Comparison of ENCODE assay signal across 22 cellular contexts in genomic region chr19:35858311-35858710, GRCh38. TPM values are rescaled to one million over a fixed set of nuclear protein-coding genes. Genes with fewer than 3 reads are reported as not detected.
DNase-seq lines count a peak whose midpoint lies in the region; ATAC-seq and TF ChIP-seq lines count a peak whose summit lies in the region.
"Had no signal": no experiment of that assay in that cellular context is flagged by ENCODE, and none has a peak within 500 bp of the region (broad histone marks: within the 10 kb centered on the region; RNA-seq: fewer than 3 reads in every experiment).

No MANE protein-coding gene starts in this region.

- DNase-seq in CD8-positive, alpha-beta memory T cell: no peak
- DNase-seq in T-helper 17 cell (no peak), mesenchymal stem cell (no peak), osteoblast (ENCODE audit: insufficient read length, low spot score, missing footprints) (peak; percentile 58)
- DNase-seq in activated T-cell treated with anti-CD3 and anti-CD28 coated beads, Interleukin-2, amount 50 U/mL, for 72 hours: no peak
- DNase-seq: BE2C; CD4-positive, alpha-beta memory T cell; DMS79; H9; Karpas-422; MG63; NCI-H1092; NCI-H1694; NCI-H69; NK-92 treated with Interleukin-12 subunit alpha and Interleukin-12 subunit beta, amount 100 ng/mL, for 24 hours; PC-3 had no signal

- H3K36me3 Mint-ChIP-seq in CD8-positive, alpha-beta memory T cell: no peaks in the 10 kb centered on the region
- peaks cover 6% of the 10 kb centered on the region for H3K36me3 Mint-ChIP-seq in T-helper 17 cell (ENCODE audit: low read depth)
- H3K36me3 Mint-ChIP-seq in activated T-cell treated with anti-CD3 and anti-CD28 coated beads, Interleukin-2, amount 50 U/mL, for 72 hours (ENCODE audit: insufficient read depth in 2 of 2): no peaks in the 10 kb centered on the region
- H3K36me3 Mint-ChIP-seq: CD4-positive, alpha-beta memory T cell had no signal

- H3K9ac ChIP-seq in mesenchymal stem cell (ENCODE audit: low read length): no peak overlapping the region

- no peak overlapping the region for H2BK5ac ChIP-seq in mesenchymal stem cell (ENCODE audit: low read depth, low read length, poor library complexity, severe bottlenecking)

- H2AFZ ChIP-seq in mesenchymal stem cell (ENCODE audit: low read depth, low read length) (no peak overlapping the region), osteoblast (ENCODE audit: low read length) (no peak overlapping the region)

- H3K4ac ChIP-seq in mesenchymal stem cell (ENCODE audit: low read depth in 1 of 2, low read length in 2 of 2): no peak overlapping the region

- no peak overlapping the region for H2BK15ac ChIP-seq in mesenchymal stem cell (ENCODE audit: low read depth, poor library complexity, severe bottlenecking)

- H3K27me3 Mint-ChIP-seq in CD8-positive, alpha-beta memory T cell: peaks cover 48 to 63% of the 10 kb centered on the region in 2 donors
- peaks cover 70% of the 10 kb centered on the region for H3K27me3 Mint-ChIP-seq in T-helper 17 cell
- peaks cover 64% of the 10 kb centered on the region for H3K27me3 Mint-ChIP-seq in activated T-cell treated with anti-CD3 and anti-CD28 coated beads, Interleukin-2, amount 50 U/mL, for 72 hours (ENCODE audit: low read depth)

- no peaks in the 10 kb centered on the region for H3K9me3 ChIP-seq in CD8-positive, alpha-beta memory T cell (ENCODE audit: low read length)
- H3K9me3 ChIP-seq in T-helper 17 cell (ENCODE audit: control insufficient read depth, low read length, poor library complexity, severe bottlenecking) (no peaks in the 10 kb centered on the region), mesenchymal stem cell (ENCODE audit: control insufficient read depth, low read length) (no peaks in the 10 kb centered on the region), osteoblast (ENCODE audit: low read depth, low read length) (no peaks in the 10 kb centered on the region)
- H3K9me3 ChIP-seq: BE2C, MG63, SJSA1 had no signal

- H3K4me1 Mint-ChIP-seq in CD8-positive, alpha-beta memory T cell: peaks cover 8 to 16% (median 12%) of the 10 kb centered on the region in 3 donors
- H3K4me1 Mint-ChIP-seq in T-helper 17 cell: peaks cover 9% of the 10 kb centered on the region
- H3K4me1 Mint-ChIP-seq in activated T-cell treated with anti-CD3 and anti-CD28 coated beads, Interleukin-2, amount 50 U/mL, for 72 hours (ENCODE audit: low read depth): peaks cover 8% of the 10 kb centered on the region

- peak overlapping the region in 5 of 7 donors; percentile 7 to 78 (median 54) for H3K4me3 Mint-ChIP-seq in CD8-positive, alpha-beta memory T cell
- peak overlapping the region; percentile 89 for H3K4me3 Mint-ChIP-seq in T-helper 17 cell
- peak overlapping the region in 1 of 2 donors; percentile 6 for H3K4me3 Mint-ChIP-seq in activated T-cell treated with anti-CD3 and anti-CD28 coated beads, Interleukin-2, amount 50 U/mL, for 72 hours

- CTCF ChIA-PET in CD8-positive, alpha-beta memory T cell (lab: Charles Lee): no interaction called here

- H3K36me3 ChIP-seq in CD8-positive, alpha-beta memory T cell (ENCODE audit: insufficient read depth, low read length): no peaks in the 10 kb centered on the region
- H3K36me3 ChIP-seq in mesenchymal stem cell (ENCODE audit: control insufficient read depth in 1 of 2, insufficient read depth in 2 of 2, low read depth in 1 of 2, low read length in 2 of 2) (no peaks in the 10 kb centered on the region), osteoblast (ENCODE audit: insufficient read depth, low read length) (no peaks in the 10 kb centered on the region)
- H3K36me3 ChIP-seq: BE2C, MG63, SJSA1 had no signal

- no peak overlapping the region for H3K27ac ChIP-seq in CD8-positive, alpha-beta memory T cell (ENCODE audit: low read depth, low read length)
- H3K27ac ChIP-seq in mesenchymal stem cell (ENCODE audit: low read length, poor library complexity, severe bottlenecking): no peak overlapping the region
- H3K27ac ChIP-seq in osteoblast (ENCODE audit: low read depth, low read length): no peak overlapping the region
- H3K27ac ChIP-seq: RWPE1, SJSA1 had no signal

- peak overlapping the region; percentile 21 for H4K91ac ChIP-seq in mesenchymal stem cell (ENCODE audit: low read length)

- TF ChIP-seq CTCF in osteoblast (IDR thresholded peaks at IDR 0.05; ENCODE audit: extremely low read depth, low read depth, low read length): no peak

- H3K4me3 ChIP-seq in CD8-positive, alpha-beta memory T cell (ENCODE audit: low read length): no peak overlapping the region
- no peak overlapping the region for H3K4me3 ChIP-seq in mesenchymal stem cell (ENCODE audit: insufficient read depth in 1 of 2, low read depth in 1 of 2, low read length in 2 of 2)
- H3K4me3 ChIP-seq in osteoblast (ENCODE audit: insufficient read depth, low read length): no peak overlapping the region
- H3K4me3 ChIP-seq: MG63, SJSA1 had no signal

- no peaks in the 10 kb centered on the region for H3K79me2 ChIP-seq in osteoblast (ENCODE audit: insufficient read depth, low read length)

- H4K20me1 ChIP-seq in osteoblast (ENCODE audit: insufficient read depth, low read length): no peaks in the 10 kb centered on the region

- no peak overlapping the region for H3K14ac ChIP-seq in mesenchymal stem cell (ENCODE audit: low read length in 2 of 2)

- no peak overlapping the region for H3K18ac ChIP-seq in mesenchymal stem cell (ENCODE audit: low read depth in 1 of 2, low read length in 2 of 2)

- H3K23ac ChIP-seq in mesenchymal stem cell (ENCODE audit: low read length in 2 of 2): no peak overlapping the region

- no peaks in the 10 kb centered on the region for H3K9me3 Mint-ChIP-seq in CD8-positive, alpha-beta memory T cell
- no peaks in the 10 kb centered on the region for H3K9me3 Mint-ChIP-seq in activated T-cell treated with anti-CD3 and anti-CD28 coated beads, Interleukin-2, amount 50 U/mL, for 72 hours
- H3K9me3 Mint-ChIP-seq: CD4-positive, alpha-beta memory T cell; H9 had no signal

- ATAC-seq in T-helper 17 cell: no peak
- ATAC-seq in GM21825 (IDR thresholded peaks at IDR 0.05; ENCODE audit: unreplicated experiment): no peak
- no peak for ATAC-seq in HG03097 (IDR thresholded peaks at IDR 0.05; ENCODE audit: low FRiP score, unreplicated experiment)
- ATAC-seq in activated T-cell treated with anti-CD3 and anti-CD28 coated beads, Interleukin-2, amount 50 U/mL, for 72 hours (replicated peaks in 1 of 2): no peak
- ATAC-seq: PC-3 had no signal

- H3K27me3 ChIP-seq in CD8-positive, alpha-beta memory T cell (ENCODE audit: insufficient read depth, low read length, poor library complexity, severe bottlenecking): peaks cover 19% of the 10 kb centered on the region
- peaks cover 87 to 91% of the 10 kb centered on the region in 2 experiments for H3K27me3 ChIP-seq in mesenchymal stem cell (ENCODE audit: control insufficient read depth in 1 of 2, insufficient read depth in 1 of 2, low read length in 2 of 2)
- peaks cover 83% of the 10 kb centered on the region for H3K27me3 ChIP-seq in osteoblast (ENCODE audit: insufficient read depth, low read length)
- H3K27me3 ChIP-seq: BE2C had no signal

- H2BK120ac ChIP-seq in mesenchymal stem cell (ENCODE audit: low read depth, low read length): no peak overlapping the region

- H3K79me1 ChIP-seq in mesenchymal stem cell (replicated peaks; ENCODE audit: low read length, poor library complexity, severe bottlenecking): no peaks in the 10 kb centered on the region

- H3K4me1 ChIP-seq in CD8-positive, alpha-beta memory T cell (ENCODE audit: insufficient read depth, low read length): no peaks in the 10 kb centered on the region
- H3K4me1 ChIP-seq in mesenchymal stem cell (ENCODE audit: control insufficient read depth, insufficient read depth, low read depth, low read length): peaks cover 20% of the 10 kb centered on the region
- peaks cover 3% of the 10 kb centered on the region for H3K4me1 ChIP-seq in osteoblast (ENCODE audit: insufficient read depth, low read length)
- H3K4me1 ChIP-seq: BE2C, SJSA1 had no signal

- 74% methylated on average over 6 of the region's 6 CpGs for WGBS in mesenchymal stem cell

- POLR2A ChIA-PET in CD8-positive, alpha-beta memory T cell (lab: Charles Lee): no interaction called here

- no peak overlapping the region for H2BK12ac ChIP-seq in mesenchymal stem cell (ENCODE audit: low read length in 2 of 2)

- H3K4me2 ChIP-seq in mesenchymal stem cell (ENCODE audit: low read length, poor library complexity, severe bottlenecking): no peak overlapping the region
- H3K4me2 ChIP-seq in osteoblast (ENCODE audit: insufficient read depth, low read length): no peak overlapping the region

- H4K8ac ChIP-seq in mesenchymal stem cell (ENCODE audit: low read length): no peak overlapping the region

- no peak overlapping the region for H3K27ac Mint-ChIP-seq in CD8-positive, alpha-beta memory T cell
- H3K27ac Mint-ChIP-seq in T-helper 17 cell: no peak overlapping the region
- no peak overlapping the region for H3K27ac Mint-ChIP-seq in activated T-cell treated with anti-CD3 and anti-CD28 coated beads, Interleukin-2, amount 50 U/mL, for 72 hours
- H3K27ac Mint-ChIP-seq: CD4-positive, alpha-beta memory T cell; H9 had no signal

- H2AK5ac ChIP-seq in mesenchymal stem cell (ENCODE audit: low read length, severe bottlenecking): no peak overlapping the region

RNA-seq across cellular contexts. Expression of gene KIRREL2, which starts 1.6 kb away (rescaled TPM):
- total RNA-seq in CD8-positive, alpha-beta memory T cell: under 1 TPM; 0.62 to 0.83 TPM
- not detected for polyA plus RNA-seq in CD8-positive, alpha-beta memory T cell
- not detected for total RNA-seq in T-helper 17 cell
- polyA plus RNA-seq in mesenchymal stem cell (2013, experiment 1 of 2): 0.08 TPM
- 0.05 TPM for polyA plus RNA-seq in mesenchymal stem cell (2013, experiment 2 of 2)
- total RNA-seq in osteoblast: not detected in 2 replicates
- 1 to 10 TPM; 3.0 to 5.6 TPM for total RNA-seq in activated T-cell treated with anti-CD3 and anti-CD28 coated beads, Interleukin-2, amount 50 U/mL, for 72 hours
- total RNA-seq: CD4-positive, alpha-beta memory T cell; HT-29; PC-3; SJSA1 had no signal
- polyA plus RNA-seq: AG04450 had no signal

RNA-seq across cellular contexts. Expression of gene NPHS1, which starts 6.0 kb away (rescaled TPM):
- total RNA-seq in CD8-positive, alpha-beta memory T cell: not detected
- not detected for polyA plus RNA-seq in CD8-positive, alpha-beta memory T cell
- total RNA-seq in T-helper 17 cell: not detected
- not detected for polyA plus RNA-seq in mesenchymal stem cell (2013, experiment 1 of 2)
- not detected for polyA plus RNA-seq in mesenchymal stem cell (2013, experiment 2 of 2)
- not detected in 2 replicates for total RNA-seq in osteoblast
- under 1 TPM; 0.22 to 0.74 TPM for total RNA-seq in activated T-cell treated with anti-CD3 and anti-CD28 coated beads, Interleukin-2, amount 50 U/mL, for 72 hours
- total RNA-seq: CD4-positive, alpha-beta memory T cell; HT-29; PC-3; SJSA1 had no signal
- polyA plus RNA-seq: AG04450; CD4-positive, alpha-beta memory T cell had no signal

RNA-seq across cellular contexts. Expression of gene APLP1, which starts 10.1 kb away (rescaled TPM):
- total RNA-seq in CD8-positive, alpha-beta memory T cell: under 1 TPM; 0.85 to 0.86 TPM
- not detected for polyA plus RNA-seq in CD8-positive, alpha-beta memory T cell
- total RNA-seq in T-helper 17 cell (not detected), osteoblast (2.1 and 3.6 TPM in 2 replicates)
- polyA plus RNA-seq in mesenchymal stem cell (2013, experiment 1 of 2): 14.1 TPM
- polyA plus RNA-seq in mesenchymal stem cell (2013, experiment 2 of 2): 14.4 TPM
- total RNA-seq in activated T-cell treated with anti-CD3 and anti-CD28 coated beads, Interleukin-2, amount 50 U/mL, for 72 hours: 1 to 10 TPM; 2.4 to 7.7 TPM
- total RNA-seq: CD4-positive, alpha-beta memory T cell had no signal

RNA-seq across cellular contexts. Expression of gene NFKBID, which starts 42.0 kb away (rescaled TPM):
- total RNA-seq in CD8-positive, alpha-beta memory T cell: 10 to 100 TPM; 63.3 to 66.5 TPM
- polyA plus RNA-seq in CD8-positive, alpha-beta memory T cell: 3.0 TPM
- 100 to 1,000 TPM; 128 to 140 TPM for total RNA-seq in T-helper 17 cell
- polyA plus RNA-seq in mesenchymal stem cell (2013, experiment 1 of 2): 4.7 TPM
- 4.1 TPM for polyA plus RNA-seq in mesenchymal stem cell (2013, experiment 2 of 2)
- total RNA-seq in osteoblast: 4.4 and 5.8 TPM in 2 replicates
- 10 to 100 TPM; 51.5 to 63.1 TPM for total RNA-seq in activated T-cell treated with anti-CD3 and anti-CD28 coated beads, Interleukin-2, amount 50 U/mL, for 72 hours

RNA-seq across cellular contexts. Expression of gene HCST, which starts 44.0 kb away (rescaled TPM):
- 10 to 100 TPM; 53.4 to 60.1 TPM for total RNA-seq in CD8-positive, alpha-beta memory T cell
- polyA plus RNA-seq in CD8-positive, alpha-beta memory T cell: 1,883 TPM
- 10 to 100 TPM; 63.0 to 73.7 TPM for total RNA-seq in T-helper 17 cell
- 1.4 TPM for polyA plus RNA-seq in mesenchymal stem cell (2013, experiment 1 of 2)
- polyA plus RNA-seq in mesenchymal stem cell (2013, experiment 2 of 2): 1.4 TPM
- 0.36 and 1.5 TPM in 2 replicates for total RNA-seq in osteoblast
- 10 to 100 TPM; 56.1 to 71.9 TPM for total RNA-seq in activated T-cell treated with anti-CD3 and anti-CD28 coated beads, Interleukin-2, amount 50 U/mL, for 72 hours
- total RNA-seq: HT-29, PC-3, SJSA1 had no signal
